In the genomic region with DNA sequence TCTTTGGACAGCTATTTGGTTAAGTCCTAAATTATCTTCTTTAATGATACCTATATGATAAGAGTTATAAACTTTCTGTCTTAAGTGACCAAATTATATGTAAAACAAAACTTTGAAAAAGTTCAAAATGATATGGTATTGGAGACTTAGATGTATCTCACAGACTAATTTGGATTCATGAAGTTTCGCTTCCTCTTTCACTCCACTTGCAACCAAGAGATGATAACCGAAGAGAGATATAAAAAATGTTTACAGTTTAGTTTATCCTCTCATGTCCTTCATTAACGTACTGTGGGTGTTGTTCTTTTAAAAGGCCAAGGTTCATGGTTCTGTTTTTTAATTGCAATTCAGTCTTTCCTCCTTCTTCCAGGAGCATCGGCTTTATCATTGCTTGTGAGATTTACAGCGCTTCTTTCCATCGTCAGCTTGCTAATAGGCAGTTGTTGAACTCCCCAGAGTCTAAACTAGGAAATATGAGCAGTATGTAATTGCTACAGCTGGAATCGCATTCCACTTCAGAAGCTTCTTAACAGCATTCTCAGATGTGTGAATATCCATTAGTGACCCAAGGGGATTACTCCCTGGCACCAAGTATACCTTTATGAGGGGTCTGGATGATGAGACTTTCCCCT, we compare ENCODE assay signal across 8 cellular contexts.
DNase-seq lines count a peak whose midpoint lies in the region; ATAC-seq lines count a peak whose summit lies in the region.

No MANE protein-coding gene starts in this region.

- peak; percentile 87 for ATAC-seq in GM18870 (IDR thresholded peaks at IDR 0.05; ENCODE audit: unreplicated experiment)
- peak; percentile 71 for ATAC-seq in HG02970 (IDR thresholded peaks at IDR 0.05; ENCODE audit: low FRiP score, unreplicated experiment)
- no peak for ATAC-seq in activated T-cell treated with anti-CD3 and anti-CD28 coated beads, Interleukin-2, amount 50 U/mL, for 72 hours (replicated peaks in 1 of 2)

- no peak overlapping the region for H3K4me3 Mint-ChIP-seq in activated T-cell treated with anti-CD3 and anti-CD28 coated beads, Interleukin-2, amount 50 U/mL, for 72 hours

- peaks cover 3 to 10% of the 10 kb centered on the region in 2 donors for H3K9me3 Mint-ChIP-seq in activated T-cell treated with anti-CD3 and anti-CD28 coated beads, Interleukin-2, amount 50 U/mL, for 72 hours

- H3K27ac Mint-ChIP-seq in activated T-cell treated with anti-CD3 and anti-CD28 coated beads, Interleukin-2, amount 50 U/mL, for 72 hours: no peak overlapping the region

- H3K36me3 Mint-ChIP-seq in activated T-cell treated with anti-CD3 and anti-CD28 coated beads, Interleukin-2, amount 50 U/mL, for 72 hours (ENCODE audit: insufficient read depth in 2 of 2): no peaks in the 10 kb centered on the region

- peak; percentile 79 for DNase-seq in NCI-H69 (lab: John Stamatoyannopoulos, UW)
- peak; percentile 3 to 9 for DNase-seq in lung microvascular endothelial cell (ENCODE audit: low read depth in 2 of 2)
- DNase-seq in effector CD4-positive, alpha-beta T cell: no peak
- no peak for DNase-seq in inferior parietal cortex (ENCODE audit: extremely low spot score)
- no peak for DNase-seq in AG08396 (ENCODE audit: low spot score)
- DNase-seq in activated T-cell treated with anti-CD3 and anti-CD28 coated beads, Interleukin-2, amount 50 U/mL, for 72 hours: no peak

- no peaks in the 10 kb centered on the region for H3K27me3 Mint-ChIP-seq in activated T-cell treated with anti-CD3 and anti-CD28 coated beads, Interleukin-2, amount 50 U/mL, for 72 hours (ENCODE audit: low read depth)

- H3K4me1 Mint-ChIP-seq in activated T-cell treated with anti-CD3 and anti-CD28 coated beads, Interleukin-2, amount 50 U/mL, for 72 hours (ENCODE audit: low read depth): peaks cover 6% of the 10 kb centered on the region

Comparison
In these comparisons a context has a peak if more than half of its experiments do, and no peak if none do; other contexts are left out.
1. ATAC-seq: peak in GM18870 (single experiment) and HG02970 (single experiment); none in activated T-cell treated with anti-CD3 and anti-CD28 coated beads, Interleukin-2, amount 50 U/mL, for 72 hours (0 of 2).
2. DNase-seq: peak in NCI-H69 (single experiment) and lung microvascular endothelial cell (2 of 2); none in effector CD4-positive, alpha-beta T cell (single experiment), inferior parietal cortex (single experiment), AG08396 (single experiment) and activated T-cell treated with anti-CD3 and anti-CD28 coated beads, Interleukin-2, amount 50 U/mL, for 72 hours (0 of 2).